12 cellular contexts compared by ENCODE assay signal in the genomic region with DNA sequence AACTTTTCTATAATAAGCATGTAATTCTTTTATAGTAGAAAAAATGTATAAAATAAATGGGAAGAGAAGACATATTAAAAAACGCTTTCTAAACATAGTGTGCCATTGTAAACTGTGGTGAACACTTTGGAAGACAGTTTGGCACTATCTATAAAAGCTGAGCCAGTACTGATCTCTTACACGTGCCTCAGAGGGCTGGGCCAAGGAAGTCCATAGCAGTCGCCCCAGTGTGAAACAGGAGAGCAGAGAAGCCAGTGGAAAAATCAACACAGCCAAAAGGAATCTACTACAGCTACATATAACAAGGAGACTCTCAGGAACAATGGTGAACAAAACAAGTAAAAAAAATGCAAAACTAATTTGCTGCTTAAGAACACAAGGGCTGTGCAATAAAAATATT.
"Had no signal": no experiment of that assay in that cellular context is flagged by ENCODE, and none has a peak within 500 bp of the region (broad histone marks: within the 10 kb centered on the region; RNA-seq: fewer than 3 reads in every experiment).

No MANE protein-coding gene starts in this region.

- H3K4me1 ChIP-seq: thyroid gland, uterus had no signal

- H3K36me3 ChIP-seq: ovary, uterus had no signal

- H3K9me3 ChIP-seq: ovary, SK-N-SH, thyroid gland, uterus had no signal

- H3K4me3 Mint-ChIP-seq: activated CD8-positive, alpha-beta memory T cell treated with anti-CD3 and anti-CD28 coated beads, Interleukin-2, amount 10 ng/mL, durations not matched to agents 7 days and 5 days; activated naive CD8-positive, alpha-beta T cell; activated T-cell treated with anti-CD3 and anti-CD28 coated beads, Interleukin-2, amount 50 U/mL, for 24 hours; memory B cell had no signal

- H3K4me1 Mint-ChIP-seq: activated CD8-positive, alpha-beta memory T cell treated with anti-CD3 and anti-CD28 coated beads, Interleukin-2, amount 10 ng/mL, durations not matched to agents 7 days and 5 days; memory B cell had no signal

- H3K27ac ChIP-seq: ovary, thyroid gland, uterus had no signal

- H3K27ac Mint-ChIP-seq: activated CD8-positive, alpha-beta memory T cell treated with anti-CD3 and anti-CD28 coated beads, Interleukin-2, amount 10 ng/mL, durations not matched to agents 7 days and 5 days; activated naive CD8-positive, alpha-beta T cell; activated T-cell treated with anti-CD3 and anti-CD28 coated beads, Interleukin-2, amount 50 U/mL, for 24 hours; memory B cell had no signal

- H3K4me2 ChIP-seq: SK-N-SH had no signal

- H3K27me3 Mint-ChIP-seq: activated CD8-positive, alpha-beta memory T cell treated with anti-CD3 and anti-CD28 coated beads, Interleukin-2, amount 10 ng/mL, durations not matched to agents 7 days and 5 days; activated naive CD8-positive, alpha-beta T cell; activated T-cell treated with anti-CD3 and anti-CD28 coated beads, Interleukin-2, amount 50 U/mL, for 24 hours; memory B cell had no signal

- H3K4me3 ChIP-seq: ovary, thyroid gland, uterus had no signal

- H3K9ac ChIP-seq: SK-N-SH had no signal

- DNase-seq: activated CD8-positive, alpha-beta memory T cell treated with anti-CD3 and anti-CD28 coated beads, Interleukin-2, amount 10 ng/mL, durations not matched to agents 7 days and 5 days; activated effector memory CD4-positive, alpha-beta T cell treated with Interleukin-2 at 50 U/mL for 16 hours; activated T-cell treated with anti-CD3 and anti-CD28 coated beads, Interleukin-2, amount 50 U/mL, for 24 hours; ovary; retina; SK-N-SH; small intestine; thyroid gland; uterus had no signal

- H3K27me3 ChIP-seq: ovary, thyroid gland, uterus had no signal

- ATAC-seq: activated CD8-positive, alpha-beta memory T cell treated with anti-CD3 and anti-CD28 coated beads, Interleukin-2, amount 10 ng/mL, durations not matched to agents 7 days and 5 days; left lobe of liver had no signal
